In genomic region chr7:138129551-138130165, GRCh38 we compare ENCODE assay signal across 35 cellular contexts. TPM values are rescaled to one million over a fixed set of nuclear protein-coding genes. Genes with fewer than 3 reads are reported as not detected.
"Had no signal": no experiment of that assay in that cellular context is flagged by ENCODE, and none has a peak within 500 bp of the region (broad histone marks: within the 10 kb centered on the region; RNA-seq: fewer than 3 reads in every experiment).

No MANE protein-coding gene starts in this region.

- H3K27ac ChIP-seq: brain microvascular endothelial cell, esophagus muscularis mucosa, foreskin keratinocyte, gastrocnemius medialis, WERI-Rb-1 had no signal

- DNase-seq: activated B cell treated with CpG ODN at 0.5 μM for 24 hours; activated CD4-positive, alpha-beta T cell treated with anti-CD3 and anti-CD28 coated beads for 48 hours; activated CD4-positive, alpha-beta T cell treated with anti-CD3 and anti-CD28 coated beads, Interleukin-2, amount 50 U/mL, for 1 hour; activated CD4-positive, alpha-beta T cell treated with anti-CD3 and anti-CD28 coated beads, Interleukin-2, amount 50 U/mL, for 48 hours; activated CD8-positive, alpha-beta memory T cell treated with anti-CD3 and anti-CD28 coated beads for 24 hours; activated CD8-positive, alpha-beta T cell treated with anti-CD3 and anti-CD28 coated beads for 36 hours; activated effector memory CD4-positive, alpha-beta T cell treated with Interleukin-2 at 50 U/mL for 16 hours; activated gamma-delta T cell treated with Interleukin-2 at 50 U/mL for 16 hours; activated naive CD4-positive, alpha-beta T cell treated with anti-CD3 and anti-CD28 coated beads, Interleukin-2, amount 50 U/mL, for 16 hours; activated naive CD4-positive, alpha-beta T cell treated with Interleukin-2 at 50 U/mL for 16 hours; activated T-cell treated with anti-CD3 and anti-CD28 coated beads, Interleukin-2, amount 50 U/mL, for 4 hours; amniotic stem cell; anterior cingulate cortex; brain microvascular endothelial cell; cortex of kidney; dermis blood vessel endothelial cell; effector CD4-positive, alpha-beta T cell; effector memory CD8-positive, alpha-beta T cell; erythroblast; foreskin keratinocyte; gastrocnemius medialis; glutamatergic neuron; T-helper 1 cell; T-helper 17 cell; T1000; WERI-Rb-1 had no signal

- H3K9me3 ChIP-seq: gastrocnemius medialis had no signal

- H3K27me3 ChIP-seq: brain microvascular endothelial cell, esophagus muscularis mucosa, foreskin keratinocyte, gastrocnemius medialis had no signal

- H3K4me1 ChIP-seq: esophagus muscularis mucosa, foreskin keratinocyte, gastrocnemius medialis had no signal

- H3K36me3 ChIP-seq: brain microvascular endothelial cell, esophagus muscularis mucosa, gastrocnemius medialis, WERI-Rb-1 had no signal

- ATAC-seq: activated CD4-positive, CD25-positive, alpha-beta regulatory T cell treated with anti-CD3 and anti-CD28 coated beads, Interleukin-2, amount 50 U/mL, for 24 hours; activated CD8-positive, alpha-beta T cell treated with anti-CD3 and anti-CD28 coated beads for 36 hours; activated T-cell treated with anti-CD3 and anti-CD28 coated beads, Interleukin-2, amount 50 U/mL, for 4 hours; activated T-helper 17 cell treated with anti-CD3 and anti-CD28 coated beads, Interleukin-2, amount 50 U/mL, for 72 hours; effector memory CD8-positive, alpha-beta T cell; foreskin keratinocyte; gastrocnemius medialis; T-helper 17 cell had no signal

- H3K4me3 ChIP-seq: esophagus muscularis mucosa, gastrocnemius medialis had no signal

- FAIRE-seq: astrocyte, bronchial epithelial cell, colon had no signal

RNA-seq across cellular contexts. Expression of gene AKR1D1, which starts 53.4 kb away (rescaled TPM):
- total RNA-seq: activated B cell treated with CpG ODN at 0.5 μM for 24 hours; activated CD8-positive, alpha-beta T cell treated with anti-CD3 and anti-CD28 coated beads for 36 hours; activated T-helper 17 cell treated with anti-CD3 and anti-CD28 coated beads, Interleukin-2, amount 50 U/mL, for 72 hours; astrocyte; cardiac septum; cerebellum; dermis blood vessel endothelial cell; esophagus muscularis mucosa; foreskin keratinocyte; T-helper 17 cell had no signal
- polyA plus RNA-seq: adipose tissue, foreskin keratinocyte had no signal
